In the genomic region with DNA sequence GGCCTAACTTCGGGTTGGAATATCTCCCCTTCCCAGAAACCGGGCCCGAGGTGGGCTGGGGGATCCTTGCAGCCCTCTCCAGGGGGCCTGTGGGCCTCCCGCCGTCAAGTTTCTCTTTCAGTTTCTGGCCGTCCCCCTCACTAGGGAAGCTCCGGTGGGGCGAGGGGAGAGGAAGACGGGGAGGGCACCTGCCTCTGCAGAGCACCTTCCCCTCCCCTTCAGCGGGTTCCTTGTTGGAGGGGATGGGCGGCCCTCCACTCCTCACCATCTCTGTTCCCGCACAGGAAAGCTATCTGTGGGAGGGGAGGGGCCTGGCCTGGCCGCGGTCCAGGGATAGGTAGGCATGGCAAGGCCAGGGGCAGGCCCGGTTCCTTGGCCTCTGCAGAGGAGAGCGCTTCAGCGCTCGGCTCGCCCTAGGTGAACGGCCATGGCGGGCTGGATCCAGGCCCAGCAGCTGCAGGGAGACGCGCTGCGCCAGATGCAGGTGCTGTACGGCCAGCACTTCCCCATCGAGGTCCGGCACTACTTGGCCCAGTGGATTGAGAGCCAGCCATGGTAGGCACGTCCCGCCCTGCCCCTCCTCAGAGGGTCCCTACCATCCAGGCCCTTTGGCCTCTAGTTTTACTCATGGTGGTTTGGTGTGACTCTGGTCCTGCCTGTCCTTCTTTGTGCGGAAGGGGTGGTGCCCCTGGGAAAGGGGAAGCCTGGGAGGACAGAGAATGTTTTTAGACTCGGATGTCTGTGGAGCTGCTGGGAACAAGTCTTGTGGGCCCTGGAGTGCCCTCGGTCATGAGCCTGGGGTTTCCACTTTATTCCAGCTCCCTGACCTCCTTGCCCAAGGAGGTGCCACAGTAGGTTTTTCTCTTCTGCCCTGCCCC, we compare ENCODE assay signal across 8 cellular contexts. TPM values are rescaled to one million over a fixed set of nuclear protein-coding genes. Genes with fewer than 3 reads are reported as not detected.
DNase-seq lines count a peak whose midpoint lies in the region; ATAC-seq lines count a peak whose summit lies in the region.

No MANE protein-coding gene starts in this region.

- H3K4me1 Mint-ChIP-seq in T-helper 2 cell treated with Interferon-gamma antibody and Interleukin-4, amounts not matched to agents 5 μg/mL and 100 μg/mL, for 36 hours (ENCODE audit: low read depth), result peaks cover 50% of the 10 kb centered on the region
- H3K4me1 Mint-ChIP-seq in stimulated activated naive CD8-positive, alpha-beta T cell treated with anti-CD3 and anti-CD28 coated beads, Interleukin-15, Interleukin-2, amounts not matched to agents 100 ng/mL and 50 ng/mL, for 24 hours (ENCODE audit: low read depth), result peaks cover 73% of the 10 kb centered on the region

- H3K36me3 Mint-ChIP-seq in T-helper 2 cell treated with Interferon-gamma antibody and Interleukin-4, amounts not matched to agents 5 μg/mL and 100 μg/mL, for 36 hours (ENCODE audit: low read depth), result peaks cover 30% of the 10 kb centered on the region
- peaks cover 53% of the 10 kb centered on the region for H3K36me3 Mint-ChIP-seq in stimulated activated naive CD8-positive, alpha-beta T cell treated with anti-CD3 and anti-CD28 coated beads, Interleukin-15, Interleukin-2, amounts not matched to agents 100 ng/mL and 50 ng/mL, for 24 hours (ENCODE audit: low read depth)

- peak overlapping the region; percentile 84 for H3K27ac Mint-ChIP-seq in T-helper 2 cell treated with Interferon-gamma antibody and Interleukin-4, amounts not matched to agents 5 μg/mL and 100 μg/mL, for 36 hours
- H3K27ac Mint-ChIP-seq in stimulated activated naive CD8-positive, alpha-beta T cell treated with anti-CD3 and anti-CD28 coated beads, Interleukin-15, Interleukin-2, amounts not matched to agents 100 ng/mL and 50 ng/mL, for 24 hours, result peak overlapping the region; percentile 93

- ATAC-seq in GM21381 (IDR thresholded peaks at IDR 0.05; ENCODE audit: unreplicated experiment) (peak; percentile 20), HG02623 (IDR thresholded peaks at IDR 0.05; ENCODE audit: unreplicated experiment) (no peak)

- no peaks in the 10 kb centered on the region for H3K27me3 Mint-ChIP-seq in T-helper 2 cell treated with Interferon-gamma antibody and Interleukin-4, amounts not matched to agents 5 μg/mL and 100 μg/mL, for 36 hours (ENCODE audit: low read depth)
- no peaks in the 10 kb centered on the region for H3K27me3 Mint-ChIP-seq in stimulated activated naive CD8-positive, alpha-beta T cell treated with anti-CD3 and anti-CD28 coated beads, Interleukin-15, Interleukin-2, amounts not matched to agents 100 ng/mL and 50 ng/mL, for 24 hours

- peak overlapping the region; percentile 93 for H3K4me3 Mint-ChIP-seq in T-helper 2 cell treated with Interferon-gamma antibody and Interleukin-4, amounts not matched to agents 5 μg/mL and 100 μg/mL, for 36 hours
- H3K4me3 Mint-ChIP-seq in stimulated activated naive CD8-positive, alpha-beta T cell treated with anti-CD3 and anti-CD28 coated beads, Interleukin-15, Interleukin-2, amounts not matched to agents 100 ng/mL and 50 ng/mL, for 24 hours, result peak overlapping the region; percentile 92

- H3K27ac ChIP-seq in caudate nucleus (ENCODE audit: low read depth, low read length), result peak overlapping the region; percentile 48

- no peaks in the 10 kb centered on the region for H3K9me3 Mint-ChIP-seq in T-helper 2 cell treated with Interferon-gamma antibody and Interleukin-4, amounts not matched to agents 5 μg/mL and 100 μg/mL, for 36 hours
- H3K9me3 Mint-ChIP-seq in stimulated activated naive CD8-positive, alpha-beta T cell treated with anti-CD3 and anti-CD28 coated beads, Interleukin-15, Interleukin-2, amounts not matched to agents 100 ng/mL and 50 ng/mL, for 24 hours, result no peaks in the 10 kb centered on the region

- DNase-seq in T-helper 2 cell treated with Interferon-gamma antibody and Interleukin-4, amounts not matched to agents 5 μg/mL and 100 μg/mL, for 36 hours (ENCODE audit: low spot score), result peak; percentile 60
- no peak for DNase-seq in caudate nucleus (lab: John Stamatoyannopoulos, UW)
- peak; percentile 89 for DNase-seq in mesenteric fat pad (ENCODE audit: low spot score)
- DNase-seq in retina, result no peak
- no peak for DNase-seq in NCI-H2227 treated with DMSO at 0.1 percent for 48 hours (lab: John Stamatoyannopoulos, UW)

RNA-seq across cellular contexts. Expression of a gene that starts 0.9 kb away (rescaled TPM):
- 130 TPM for total RNA-seq in mesenteric fat pad

RNA-seq across cellular contexts. Expression of a gene that starts 13.0 kb away (rescaled TPM):
- 106 TPM for total RNA-seq in mesenteric fat pad

Comparison
In these comparisons a context has a peak if more than half of its experiments do, and no peak if none do; other contexts are left out.
1. DNase-seq: peak in T-helper 2 cell treated with Interferon-gamma antibody and Interleukin-4, amounts not matched to agents 5 μg/mL and 100 μg/mL, for 36 hours (single experiment) and mesenteric fat pad (single experiment); none in caudate nucleus (0 of 61), retina (single experiment) and NCI-H2227 treated with DMSO at 0.1 percent for 48 hours (single experiment).